Comparison of ENCODE assay signal across 1 cellular context in genomic region chr22:44704159-44705021, GRCh38.
TF ChIP-seq lines count a peak whose summit lies in the region.

No MANE protein-coding gene starts in this region.

TF ChIP-seq in GM23338, 12 proteins besides CTCF, POLR2A, EP300 and RAD21 (continued from another document):
- TF ChIP-seq, protein P1, sequence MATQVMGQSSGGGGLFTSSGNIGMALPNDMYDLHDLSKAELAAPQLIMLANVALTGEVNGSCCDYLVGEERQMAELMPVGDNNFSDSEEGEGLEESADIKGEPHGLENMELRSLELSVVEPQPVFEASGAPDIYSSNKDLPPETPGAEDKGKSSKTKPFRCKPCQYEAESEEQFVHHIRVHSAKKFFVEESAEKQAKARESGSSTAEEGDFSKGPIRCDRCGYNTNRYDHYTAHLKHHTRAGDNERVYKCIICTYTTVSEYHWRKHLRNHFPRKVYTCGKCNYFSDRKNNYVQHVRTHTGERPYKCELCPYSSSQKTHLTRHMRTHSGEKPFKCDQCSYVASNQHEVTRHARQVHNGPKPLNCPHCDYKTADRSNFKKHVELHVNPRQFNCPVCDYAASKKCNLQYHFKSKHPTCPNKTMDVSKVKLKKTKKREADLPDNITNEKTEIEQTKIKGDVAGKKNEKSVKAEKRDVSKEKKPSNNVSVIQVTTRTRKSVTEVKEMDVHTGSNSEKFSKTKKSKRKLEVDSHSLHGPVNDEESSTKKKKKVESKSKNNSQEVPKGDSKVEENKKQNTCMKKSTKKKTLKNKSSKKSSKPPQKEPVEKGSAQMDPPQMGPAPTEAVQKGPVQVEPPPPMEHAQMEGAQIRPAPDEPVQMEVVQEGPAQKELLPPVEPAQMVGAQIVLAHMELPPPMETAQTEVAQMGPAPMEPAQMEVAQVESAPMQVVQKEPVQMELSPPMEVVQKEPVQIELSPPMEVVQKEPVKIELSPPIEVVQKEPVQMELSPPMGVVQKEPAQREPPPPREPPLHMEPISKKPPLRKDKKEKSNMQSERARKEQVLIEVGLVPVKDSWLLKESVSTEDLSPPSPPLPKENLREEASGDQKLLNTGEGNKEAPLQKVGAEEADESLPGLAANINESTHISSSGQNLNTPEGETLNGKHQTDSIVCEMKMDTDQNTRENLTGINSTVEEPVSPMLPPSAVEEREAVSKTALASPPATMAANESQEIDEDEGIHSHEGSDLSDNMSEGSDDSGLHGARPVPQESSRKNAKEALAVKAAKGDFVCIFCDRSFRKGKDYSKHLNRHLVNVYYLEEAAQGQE (IDR thresholded peaks at IDR 0.05; ENCODE audit: unreplicated experiment), result no peak
- no peak for TF ChIP-seq STAT1 (IDR thresholded peaks at IDR 0.05; ENCODE audit: unreplicated experiment)
- TF ChIP-seq EZH2phosphoT487 (IDR thresholded peaks at IDR 0.05; ENCODE audit: unreplicated experiment), result no peak
- TF ChIP-seq, protein P2, sequence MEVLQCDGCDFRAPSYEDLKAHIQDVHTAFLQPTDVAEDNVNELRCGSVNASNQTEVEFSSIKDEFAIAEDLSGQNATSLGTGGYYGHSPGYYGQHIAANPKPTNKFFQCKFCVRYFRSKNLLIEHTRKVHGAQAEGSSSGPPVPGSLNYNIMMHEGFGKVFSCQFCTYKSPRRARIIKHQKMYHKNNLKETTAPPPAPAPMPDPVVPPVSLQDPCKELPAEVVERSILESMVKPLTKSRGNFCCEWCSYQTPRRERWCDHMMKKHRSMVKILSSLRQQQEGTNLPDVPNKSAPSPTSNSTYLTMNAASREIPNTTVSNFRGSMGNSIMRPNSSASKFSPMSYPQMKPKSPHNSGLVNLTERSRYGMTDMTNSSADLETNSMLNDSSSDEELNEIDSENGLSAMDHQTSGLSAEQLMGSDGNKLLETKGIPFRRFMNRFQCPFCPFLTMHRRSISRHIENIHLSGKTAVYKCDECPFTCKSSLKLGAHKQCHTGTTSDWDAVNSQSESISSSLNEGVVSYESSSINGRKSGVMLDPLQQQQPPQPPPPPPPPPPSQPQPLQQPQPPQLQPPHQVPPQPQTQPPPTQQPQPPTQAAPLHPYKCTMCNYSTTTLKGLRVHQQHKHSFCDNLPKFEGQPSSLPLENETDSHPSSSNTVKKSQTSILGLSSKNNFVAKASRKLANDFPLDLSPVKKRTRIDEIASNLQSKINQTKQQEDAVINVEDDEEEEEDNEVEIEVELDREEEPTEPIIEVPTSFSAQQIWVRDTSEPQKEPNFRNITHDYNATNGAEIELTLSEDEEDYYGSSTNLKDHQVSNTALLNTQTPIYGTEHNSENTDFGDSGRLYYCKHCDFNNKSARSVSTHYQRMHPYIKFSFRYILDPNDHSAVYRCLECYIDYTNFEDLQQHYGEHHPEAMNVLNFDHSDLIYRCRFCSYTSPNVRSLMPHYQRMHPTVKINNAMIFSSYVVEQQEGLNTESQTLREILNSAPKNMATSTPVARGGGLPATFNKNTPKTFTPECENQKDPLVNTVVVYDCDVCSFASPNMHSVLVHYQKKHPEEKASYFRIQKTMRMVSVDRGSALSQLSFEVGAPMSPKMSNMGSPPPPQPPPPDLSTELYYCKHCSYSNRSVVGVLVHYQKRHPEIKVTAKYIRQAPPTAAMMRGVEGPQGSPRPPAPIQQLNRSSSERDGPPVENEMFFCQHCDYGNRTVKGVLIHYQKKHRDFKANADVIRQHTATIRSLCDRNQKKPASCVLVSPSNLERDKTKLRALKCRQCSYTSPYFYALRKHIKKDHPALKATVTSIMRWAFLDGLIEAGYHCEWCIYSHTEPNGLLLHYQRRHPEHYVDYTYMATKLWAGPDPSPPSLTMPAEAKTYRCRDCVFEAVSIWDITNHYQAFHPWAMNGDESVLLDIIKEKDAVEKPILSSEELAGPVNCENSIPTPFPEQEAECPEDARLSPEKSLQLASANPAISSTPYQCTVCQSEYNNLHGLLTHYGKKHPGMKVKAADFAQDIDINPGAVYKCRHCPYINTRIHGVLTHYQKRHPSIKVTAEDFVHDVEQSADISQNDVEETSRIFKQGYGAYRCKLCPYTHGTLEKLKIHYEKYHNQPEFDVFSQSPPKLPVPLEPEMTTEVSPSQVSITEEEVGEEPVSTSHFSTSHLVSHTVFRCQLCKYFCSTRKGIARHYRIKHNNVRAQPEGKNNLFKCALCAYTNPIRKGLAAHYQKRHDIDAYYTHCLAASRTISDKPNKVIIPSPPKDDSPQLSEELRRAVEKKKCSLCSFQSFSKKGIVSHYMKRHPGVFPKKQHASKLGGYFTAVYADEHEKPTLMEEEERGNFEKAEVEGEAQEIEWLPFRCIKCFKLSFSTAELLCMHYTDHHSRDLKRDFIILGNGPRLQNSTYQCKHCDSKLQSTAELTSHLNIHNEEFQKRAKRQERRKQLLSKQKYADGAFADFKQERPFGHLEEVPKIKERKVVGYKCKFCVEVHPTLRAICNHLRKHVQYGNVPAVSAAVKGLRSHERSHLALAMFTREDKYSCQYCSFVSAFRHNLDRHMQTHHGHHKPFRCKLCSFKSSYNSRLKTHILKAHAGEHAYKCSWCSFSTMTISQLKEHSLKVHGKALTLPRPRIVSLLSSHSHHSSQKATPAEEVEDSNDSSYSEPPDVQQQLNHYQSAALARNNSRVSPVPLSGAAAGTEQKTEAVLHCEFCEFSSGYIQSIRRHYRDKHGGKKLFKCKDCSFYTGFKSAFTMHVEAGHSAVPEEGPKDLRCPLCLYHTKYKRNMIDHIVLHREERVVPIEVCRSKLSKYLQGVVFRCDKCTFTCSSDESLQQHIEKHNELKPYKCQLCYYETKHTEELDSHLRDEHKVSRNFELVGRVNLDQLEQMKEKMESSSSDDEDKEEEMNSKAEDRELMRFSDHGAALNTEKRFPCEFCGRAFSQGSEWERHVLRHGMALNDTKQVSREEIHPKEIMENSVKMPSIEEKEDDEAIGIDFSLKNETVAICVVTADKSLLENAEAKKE (CRISPR knock-in tag; IDR thresholded peaks at IDR 0.05), result no peak
